In the genomic region with DNA sequence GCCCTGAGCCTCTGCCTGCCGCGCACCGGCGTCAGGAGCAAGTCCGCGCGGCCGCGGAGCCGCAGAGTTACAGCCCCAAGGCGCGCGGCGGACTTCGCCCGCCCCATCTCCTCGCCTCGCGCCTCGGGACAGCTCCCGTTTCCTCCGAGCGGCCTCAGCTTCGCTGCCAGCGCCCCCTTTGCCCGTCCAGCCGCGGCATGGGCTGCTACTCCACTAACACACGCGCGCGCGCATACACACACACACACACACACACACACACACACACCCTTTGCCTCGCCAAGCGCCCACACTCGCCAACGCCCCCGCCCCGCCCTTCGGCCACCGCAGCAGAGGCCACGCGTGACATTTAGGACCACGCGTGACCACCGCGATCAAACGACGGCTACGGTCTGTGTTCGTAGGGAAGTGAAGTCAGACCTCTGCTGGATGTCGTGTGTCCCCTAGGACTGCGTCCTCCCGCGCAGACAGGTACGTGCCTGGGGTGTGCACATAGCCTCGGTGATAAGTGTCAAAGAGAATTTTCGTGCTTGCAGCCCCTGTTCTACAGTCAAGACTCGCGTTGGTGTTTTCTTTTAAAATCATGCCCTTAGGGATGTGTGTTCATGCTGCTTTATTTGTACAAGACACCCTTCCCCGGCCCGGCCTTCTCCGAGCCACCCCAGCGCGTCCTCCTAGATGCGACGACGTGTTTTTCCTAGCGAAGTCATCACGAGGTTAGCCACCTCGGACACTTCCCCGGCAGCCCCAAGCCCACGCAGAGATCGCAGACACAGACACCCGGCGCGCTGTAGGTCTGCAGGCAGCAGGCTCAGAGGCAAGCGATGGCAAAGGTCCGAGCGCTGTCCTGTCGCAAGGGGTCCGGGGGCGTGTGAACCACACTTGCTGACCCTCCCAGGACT, we compare ENCODE assay signal across 9 cellular contexts. TPM values are rescaled to one million over a fixed set of nuclear protein-coding genes. Genes with fewer than 3 reads are reported as not detected.
A peak's percentile ranks its signal among the peaks of the same experiment; 100 is the strongest.
DNase-seq lines count a peak whose midpoint lies in the region; ATAC-seq and TF ChIP-seq lines count a peak whose summit lies in the region.
"Had no signal": no experiment of that assay in that cellular context is flagged by ENCODE, and none has a peak within 500 bp of the region (broad histone marks: within the 10 kb centered on the region; RNA-seq: fewer than 3 reads in every experiment).

No MANE protein-coding gene starts in this region.

- peak overlapping the region; percentile 45 for H3K27ac Mint-ChIP-seq in memory B cell

- H3K9ac ChIP-seq in colonic mucosa (ENCODE audit: low read depth in 2 of 2, low read length in 2 of 2) = peak overlapping the region in 1 of 2 donors; percentile 50

- TF ChIP-seq POLR2A in testis (IDR thresholded peaks at IDR 0.05) = no peak

- peaks cover 17% of the 10 kb centered on the region for H3K4me1 Mint-ChIP-seq in memory B cell

- no peaks in the 10 kb centered on the region for H3K79me2 ChIP-seq in PC-9 (ENCODE audit: low read depth)

- H3K27ac ChIP-seq in RWPE1 (peak overlapping the region; percentile 99), colonic mucosa (no peak overlapping the region), testis (peak overlapping the region; percentile 51 to 80), PC-9 (no peak overlapping the region)

- peak overlapping the region; percentile 70 for H3K4me3 Mint-ChIP-seq in memory B cell

- POLR2A ChIA-PET in RWPE1 (lab: Yijun Ruan, JAX; ENCODE audit: low non-redundant PET) (no interaction called here), PC-9 (lab: Charles Lee; ENCODE audit: unreplicated experiment) (no interaction called here)

- H3K9me3 Mint-ChIP-seq in memory B cell = no peaks in the 10 kb centered on the region

- DNase-seq in EL (peak; percentile 71), RWPE1 (ENCODE audit: low spot score) (no peak), colonic mucosa (no peak), memory B cell (ENCODE audit: low spot score in 2 of 2) (peak in 1 of 2 donors; percentile 21), testis (peak; percentile 18), PC-9 (no peak), NCI-H1694 (lab: John Stamatoyannopoulos, UW) (no peak)
- no peak for DNase-seq in effector CD8-positive, alpha-beta T cell (lab: John Stamatoyannopoulos, UW)

- no peaks in the 10 kb centered on the region for H3K36me3 ChIP-seq in colonic mucosa
- no peaks in the 10 kb centered on the region for H3K36me3 ChIP-seq in testis (ENCODE audit: low read depth, missing control alignments)
- H3K36me3 ChIP-seq in PC-9 (ENCODE audit: low read depth) = no peaks in the 10 kb centered on the region

- no peak for ATAC-seq in memory B cell (ENCODE audit: low read depth)

- H3K4me1 ChIP-seq in colonic mucosa (peaks cover 4% of the 10 kb centered on the region), testis (peaks cover 31% of the 10 kb centered on the region), PC-9 (replicated peaks; ENCODE audit: insufficient read depth) (no peaks in the 10 kb centered on the region)

- H3K36me3 Mint-ChIP-seq in memory B cell = no peaks in the 10 kb centered on the region

- BruUV-seq in PC-9 (replicated peaks; lab: Mats Ljungman, UMichigan) = no TSS peak

- H3K27me3 ChIP-seq in colonic mucosa (peaks cover 61% of the 10 kb centered on the region), testis (no peaks in the 10 kb centered on the region), PC-9 (ENCODE audit: insufficient read depth, low read depth) (no peaks in the 10 kb centered on the region)

- intact Hi-C loops in colonic mucosa (cut with DNase I) (loop anchor here (5.0 to 10.0 kb wide), 3 partner anchors 448 to 650 kb away; no protein-coding TSS in a partner anchor), testis (cut with DNase I; ENCODE audit: low total_unique reads) (no loop called here), PC-9 (cut with micrococcal nuclease; ENCODE audit: unreplicated experiment) (no loop called here)

- CTCF ChIA-PET in RWPE1 (lab: Yijun Ruan, JAX) = interaction anchor here (0.5 to 0.9 kb wide), 4 partner anchors 191 to 497 kb away, joined by 3 to 6 read pairs (median 4); no protein-coding TSS in a partner anchor
- CTCF ChIA-PET in PC-9 (lab: Charles Lee) = no interaction called here

- H3F3A ChIP-seq in PC-9 (ENCODE audit: insufficient read depth, low read depth) = no peaks in the 10 kb centered on the region

- H4K20me1 ChIP-seq in PC-9 (ENCODE audit: insufficient read depth) = no peaks in the 10 kb centered on the region

- no peak for TF ChIP-seq CTCF in RWPE1 (conservative IDR thresholded peaks at IDR 0.05; ENCODE audit: low read depth)
- TF ChIP-seq CTCF in colonic mucosa (IDR thresholded peaks at IDR 0.05) = no peak
- TF ChIP-seq CTCF in testis (IDR thresholded peaks at IDR 0.05) = no peak
- TF ChIP-seq CTCF in PC-9 (conservative IDR thresholded peaks at IDR 0.05) = no peak

- H3K4me2 ChIP-seq in PC-9 = no peak overlapping the region

- no peak overlapping the region for H2AFZ ChIP-seq in PC-9

- H3K9me3 ChIP-seq in colonic mucosa (no peaks in the 10 kb centered on the region), testis (no peaks in the 10 kb centered on the region), PC-9 (ENCODE audit: insufficient read depth, low read depth) (no peaks in the 10 kb centered on the region)

- H3K9me2 ChIP-seq in PC-9 (ENCODE audit: insufficient read depth) = no peaks in the 10 kb centered on the region

- 2% methylated on average over 48 to 61 of the region's 83 CpGs for WGBS in testis, 2 donors

- peaks cover 32% of the 10 kb centered on the region for H3K27me3 Mint-ChIP-seq in memory B cell

- H3K4me3 ChIP-seq in colonic mucosa (peak overlapping the region; percentile 47), testis (peak overlapping the region; percentile 38 to 59), PC-9 (no peak overlapping the region)

RNA-seq across cellular contexts. Expression of a gene that starts 0.9 kb away (rescaled TPM):
- 1 to 10 TPM in 1 of 2 donors, under 1 TPM in 1; 0.10 to 2.3 TPM for total RNA-seq in colonic mucosa
- 1 to 10 TPM; 1.7 to 4.2 TPM for total RNA-seq in testis
- polyA plus RNA-seq in testis (ENCODE audit: insufficient read depth, low read depth, low replicate concordance) = 1.1 TPM
- total RNA-seq in PC-9 (2021) = not detected in 2 replicates
- total RNA-seq: pulmonary artery endothelial cell had no signal

Comparison
In these comparisons a context has a peak if more than half of its experiments do, and no peak if none do; other contexts are left out.
1. DNase-seq: peak in EL (single experiment) and testis (single experiment); none in RWPE1 (single experiment), colonic mucosa (single experiment), PC-9 (0 of 2), effector CD8-positive, alpha-beta T cell (single experiment) and NCI-H1694 (single experiment).
2. H3K27ac ChIP-seq: peak in RWPE1 (single experiment) and testis (2 of 2); none in colonic mucosa (single experiment) and PC-9 (single experiment).